8 cellular contexts compared by ENCODE assay signal in the genomic region with DNA sequence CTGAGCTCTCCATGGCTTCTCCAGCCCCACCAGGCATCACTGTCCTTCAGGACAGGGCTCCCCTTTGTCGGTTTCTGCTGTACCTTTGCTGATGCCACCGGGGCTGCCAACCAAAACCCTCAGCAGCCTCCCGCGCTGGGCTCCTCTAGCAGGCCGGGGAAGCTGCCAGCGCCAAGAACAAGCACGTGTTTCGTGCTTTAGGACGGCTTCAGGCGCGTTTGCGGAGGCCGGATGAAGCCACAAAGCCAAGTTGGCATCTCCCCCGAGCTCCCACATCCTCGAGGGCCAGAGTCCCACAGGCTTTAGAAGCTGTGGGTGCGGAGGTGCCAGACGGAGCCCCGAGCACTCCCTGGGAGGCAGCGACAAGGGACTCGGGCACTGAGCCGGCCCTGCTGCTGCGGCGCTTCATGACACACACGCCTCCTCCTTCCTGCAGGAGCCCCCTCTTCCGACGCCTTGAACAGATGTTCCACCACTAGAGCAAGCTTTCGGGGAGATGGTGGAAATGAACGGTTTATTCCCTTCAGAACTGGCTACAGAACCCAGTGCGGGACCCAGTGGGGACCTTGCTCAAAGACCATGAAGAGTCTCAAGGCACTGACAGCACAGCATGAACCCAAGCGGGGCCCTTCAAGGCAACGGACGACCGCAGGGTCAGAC. TPM values are rescaled to one million over a fixed set of nuclear protein-coding genes. Genes with fewer than 3 reads are reported as not detected.
DNase-seq lines count a peak whose midpoint lies in the region; ATAC-seq, FAIRE-seq and TF ChIP-seq lines count a peak whose summit lies in the region.

No MANE protein-coding gene starts in this region.

- H3K36me3 Mint-ChIP-seq in T-cell (no peaks in the 10 kb centered on the region), osteocyte (ENCODE audit: unreplicated experiment) (no peaks in the 10 kb centered on the region)

- ATAC-seq in T-cell (replicated peaks in 1 of 4) = peak; percentile 27 to 42 (median 35)
- no peak for ATAC-seq in left lung
- no peak for ATAC-seq in HG02763 (IDR thresholded peaks at IDR 0.05; ENCODE audit: unreplicated experiment)

- H3K4me1 Mint-ChIP-seq in T-cell (peaks cover 55 to 68% (median 60%) of the 10 kb centered on the region in 3 donors), osteocyte (ENCODE audit: unreplicated experiment) (no peaks in the 10 kb centered on the region)

- CTCF ChIA-PET in T-cell (lab: Charles Lee) = interaction anchor here in 1 of 2 donors (0.6 to 1.5 kb wide), 3 partner anchors 18 to 680 kb away, joined by 3 to 8 read pairs (median 7); no protein-coding TSS in a partner anchor

- H3K27ac ChIP-seq in left lung = no peak overlapping the region

- no peak for TF ChIP-seq CTCF in left lung (IDR thresholded peaks at IDR 0.05)
- TF ChIP-seq CTCF in osteocyte (IDR thresholded peaks at IDR 0.05) = no peak

- POLR2A ChIA-PET in T-cell (lab: Charles Lee) = interaction anchor here (0.8 to 1.9 kb wide), 5 partner anchors 18 to 24 kb away, joined by 3 to 8 read pairs (median 5); no protein-coding TSS in a partner anchor

- H3K27ac Mint-ChIP-seq in T-cell = peak overlapping the region; percentile 99
- no peak overlapping the region for H3K27ac Mint-ChIP-seq in osteocyte (ENCODE audit: unreplicated experiment)

- peaks cover 6 to 19% of the 10 kb centered on the region in 2 donors for H3K4me1 ChIP-seq in left lung

- H3K27me3 Mint-ChIP-seq in T-cell = no peaks in the 10 kb centered on the region
- H3K27me3 Mint-ChIP-seq in osteocyte (ENCODE audit: unreplicated experiment) = peaks cover 37% of the 10 kb centered on the region

- peaks cover 0 to 35% of the 10 kb centered on the region in 2 donors for H3K27me3 ChIP-seq in left lung

- H3K36me3 ChIP-seq in left lung = no peaks in the 10 kb centered on the region

- H3K4me3 Mint-ChIP-seq in T-cell = peak overlapping the region; percentile 81 to 89 (median 85)
- H3K4me3 Mint-ChIP-seq in osteocyte (ENCODE audit: unreplicated experiment) = no peak overlapping the region

- H3K9me3 ChIP-seq in left lung = no peaks in the 10 kb centered on the region

- H3K4me3 ChIP-seq in left lung = no peak overlapping the region

- H3K9me3 Mint-ChIP-seq in T-cell = peaks cover 0 to 3% (median 0%) of the 10 kb centered on the region in 3 donors
- H3K9me3 Mint-ChIP-seq in osteocyte (ENCODE audit: unreplicated experiment) = no peaks in the 10 kb centered on the region

- intact Hi-C loops in left lung (cut with DNase I) = no loop called here

- peak in 30 of 34 experiments; percentile 18 to 65 (median 46) for DNase-seq in T-cell
- DNase-seq in activated T-helper 1 cell treated with anti-CD3 and anti-CD28 coated beads, Interleukin-2, amount 50 U/mL, for 16 hours (ENCODE audit: low read depth in 1 of 2, low spot score in 1 of 2) = peak; percentile 28 to 32
- peak; percentile 29 to 52 for DNase-seq in left lung
- DNase-seq in stimulated activated naive CD4-positive, alpha-beta T cell treated with Interleukin-2 at 50 U/mL for 16 hours (lab: John Stamatoyannopoulos, UW) = peak; percentile 42
- no peak for DNase-seq in osteocyte (ENCODE audit: extremely low spot score, unreplicated experiment)
- DNase-seq in D341Med (ENCODE audit: low spot score) = no peak
- DNase-seq in frontal cortex (ENCODE audit: low spot score in 2 of 2) = no peak

- no peak for FAIRE-seq in frontal cortex (lab: Jason Lieb, UNC)

RNA-seq across cellular contexts. Expression of gene SARDH, which starts 36.7 kb away (rescaled TPM):
- total RNA-seq in T-cell (10 to 100 TPM in 4 of 5 donors, 1 to 10 TPM in 1; 8.8 to 34.4 (median 23.8) TPM), left lung (1 to 10 TPM; 3.9 to 5.9 TPM), osteocyte (0.21 and 0.56 TPM in 2 replicates), frontal cortex (1.6 TPM)

Comparison
In these comparisons a context has a peak if more than half of its experiments do, and no peak if none do; other contexts are left out.
1. ATAC-seq: peak in T-cell (4 of 4); none in left lung (single experiment) and HG02763 (single experiment).
2. DNase-seq: peak in T-cell (30 of 34), activated T-helper 1 cell treated with anti-CD3 and anti-CD28 coated beads, Interleukin-2, amount 50 U/mL, for 16 hours (2 of 2), left lung (2 of 2) and stimulated activated naive CD4-positive, alpha-beta T cell treated with Interleukin-2 at 50 U/mL for 16 hours (single experiment); none in osteocyte (single experiment), D341Med (single experiment) and frontal cortex (0 of 2).